In genomic region chr7:139682136-139683013, GRCh38 we compare ENCODE assay signal across 8 cellular contexts.
DNase-seq lines count a peak whose midpoint lies in the region; ATAC-seq, FAIRE-seq and TF ChIP-seq lines count a peak whose summit lies in the region.

No MANE protein-coding gene starts in this region.

- H3K9me3 ChIP-seq in GM12878 (replicated peaks; ENCODE audit: control insufficient read depth, insufficient read depth, low read length) (peaks cover 7% of the 10 kb centered on the region), mesenchymal stem cell (ENCODE audit: control insufficient read depth, low read length) (peaks cover 10% of the 10 kb centered on the region), SJCRH30 (replicated peaks) (no peaks in the 10 kb centered on the region; the same call in 1 of the 2 replicates)

- H3K27me3 ChIP-seq in GM12878 (replicated peaks in 1 of 2; ENCODE audit: control insufficient read depth in 2 of 2, insufficient read depth in 2 of 2, low read length in 1 of 2) (no peaks in the 10 kb centered on the region), mesenchymal stem cell (ENCODE audit: control insufficient read depth in 1 of 2, insufficient read depth in 1 of 2, low read length in 2 of 2) (no peaks in the 10 kb centered on the region), SJCRH30 (no peaks in the 10 kb centered on the region)

- peak overlapping the region; percentile 97 for H4K8ac ChIP-seq in mesenchymal stem cell (ENCODE audit: low read length)

- H3K4ac ChIP-seq in mesenchymal stem cell (ENCODE audit: low read depth in 1 of 2, low read length in 2 of 2) = peak overlapping the region; percentile 94 to 98

- no peak overlapping the region for H2AFZ ChIP-seq in GM12878 (ENCODE audit: control insufficient read depth, low read depth, low read length)
- no peak overlapping the region for H2AFZ ChIP-seq in mesenchymal stem cell (ENCODE audit: low read depth, low read length)

- H3K79me2 ChIP-seq in GM12878 (ENCODE audit: control insufficient read depth, insufficient read depth, low read length) = no peaks in the 10 kb centered on the region

- no peak for TF ChIP-seq EP300 in GM12878 (IDR thresholded peaks at IDR 0.05; ENCODE audit: borderline replicate concordance in 1 of 2, control insufficient read depth in 1 of 2, low read depth in 2 of 2, low read length in 2 of 2)

- H2AK5ac ChIP-seq in mesenchymal stem cell (ENCODE audit: low read length, severe bottlenecking) = peak overlapping the region; percentile 91

- no peak for FAIRE-seq in GM12878 (lab: Jason Lieb, UNC)

- H3K27ac ChIP-seq in GM12878 (ENCODE audit: control insufficient read depth, insufficient read depth) (peak overlapping the region; percentile 53), mesenchymal stem cell (ENCODE audit: low read length, poor library complexity, severe bottlenecking) (peak overlapping the region; percentile 98), SJCRH30 (no peak overlapping the region)

- no peak overlapping the region for H3K4me3 ChIP-seq in GM12878
- no peak overlapping the region for H3K4me3 ChIP-seq in mesenchymal stem cell (ENCODE audit: insufficient read depth in 1 of 2, low read depth in 1 of 2, low read length in 2 of 2)
- H3K4me3 ChIP-seq in SJCRH30 = no peak overlapping the region

- peak overlapping the region; percentile 84 for H2BK15ac ChIP-seq in mesenchymal stem cell (ENCODE audit: low read depth, poor library complexity, severe bottlenecking)

- H2BK12ac ChIP-seq in mesenchymal stem cell (ENCODE audit: low read length in 2 of 2) = peak overlapping the region; percentile 98 to 99

- RAD21 ChIA-PET in GM12878 (lab: Charles Lee; ENCODE audit: unreplicated experiment) = interaction anchor here (1.5 to 5.9 kb wide), 4 partner anchors 9 to 35 kb away, joined by 3 to 57 read pairs (median 32); no protein-coding TSS in a partner anchor

- ATAC-seq in GM19025 (IDR thresholded peaks at IDR 0.05; ENCODE audit: low read depth, unreplicated experiment) = peak; percentile 26
- ATAC-seq in HG03439 (IDR thresholded peaks at IDR 0.05; ENCODE audit: unreplicated experiment) = peak; percentile 39
- ATAC-seq in GM12878 = peak; percentile 53
- ATAC-seq in left colon = no peak

- H3K9ac ChIP-seq in GM12878 (ENCODE audit: control insufficient read depth, insufficient read depth, low read length) (no peak overlapping the region; the same call in 1 of the 2 replicates), mesenchymal stem cell (ENCODE audit: low read length) (peak overlapping the region; percentile 68)

- H3K79me1 ChIP-seq in mesenchymal stem cell (replicated peaks; ENCODE audit: low read length, poor library complexity, severe bottlenecking) = peaks cover 9% of the 10 kb centered on the region

- peaks cover 2 to 6% of the 10 kb centered on the region in 2 experiments; a peak in 2 of 4 replicates for H3K36me3 ChIP-seq in GM12878 (ENCODE audit: control insufficient read depth in 2 of 2, insufficient read depth in 2 of 2, low read length in 1 of 2)
- peaks cover 7 to 9% of the 10 kb centered on the region in 2 experiments for H3K36me3 ChIP-seq in mesenchymal stem cell (ENCODE audit: control insufficient read depth in 1 of 2, insufficient read depth in 2 of 2, low read depth in 1 of 2, low read length in 2 of 2)
- no peaks in the 10 kb centered on the region for H3K36me3 ChIP-seq in SJCRH30

- CTCF ChIA-PET in GM12878 (lab: Yijun Ruan, JAX) = interaction anchor here (1.8 to 5.2 kb wide), 3 partner anchors 9 to 36 kb away, joined by 10 to 20 read pairs (median 20); no protein-coding TSS in a partner anchor

- POLR2A ChIA-PET in GM12878 (lab: Charles Lee) = interaction anchor here (2.9 kb wide), 1 partner anchor 9 kb away, joined by 15 read pairs; no protein-coding TSS in a partner anchor

- WGBS in GM12878 (ENCODE audit: insufficient coverage, insufficient replicate concordance, low lambda C conversion rate, missing lambda C conversion rate) = 0% methylated on average over 9 of the region's 9 CpGs
- WGBS in mesenchymal stem cell = 6% methylated on average over 9 of the region's 9 CpGs

- TF ChIP-seq POLR2A in GM12878 (IDR thresholded peaks at IDR 0.05; ENCODE audit: low read depth, low read length) = no peak

- TF ChIP-seq CTCF in GM12878 (IDR thresholded peaks at IDR 0.05 in 2 of 3, conservative IDR thresholded peaks at IDR 0.05 in 1 of 3; ENCODE audit: control insufficient read depth in 2 of 3, extremely low read depth in 1 of 3, insufficient read depth in 1 of 3, low read depth in 3 of 3, low read length in 3 of 3) = no peak

- peak overlapping the region; percentile 100 for H4K91ac ChIP-seq in mesenchymal stem cell (ENCODE audit: low read length)

- H3K14ac ChIP-seq in mesenchymal stem cell (ENCODE audit: low read length in 2 of 2) = peak overlapping the region; percentile 37 to 80

- H3K4me1 ChIP-seq in GM12878 (ENCODE audit: control insufficient read depth, insufficient read depth, low read length) (peaks cover 37% of the 10 kb centered on the region), mesenchymal stem cell (ENCODE audit: control insufficient read depth, insufficient read depth, low read depth, low read length) (peaks cover 31% of the 10 kb centered on the region), SJCRH30 (no peaks in the 10 kb centered on the region)

- H3K4me2 ChIP-seq in GM12878 (ENCODE audit: control insufficient read depth, insufficient read depth) (no peak overlapping the region), mesenchymal stem cell (ENCODE audit: low read length, poor library complexity, severe bottlenecking) (no peak overlapping the region)

- H3K18ac ChIP-seq in mesenchymal stem cell (ENCODE audit: low read depth in 1 of 2, low read length in 2 of 2) = peak overlapping the region; percentile 96 to 99

- H2BK5ac ChIP-seq in mesenchymal stem cell (ENCODE audit: low read depth, low read length, poor library complexity, severe bottlenecking) = peak overlapping the region; percentile 33

- DNase-seq in GM12878 (ENCODE audit: low read depth, low spot score) (no peak), mesenchymal stem cell (peak; percentile 94), SJCRH30 (no peak), left colon (no peak), DMS153 (lab: John Stamatoyannopoulos, UW) (no peak), SHP77 treated with DMSO at 0.1 percent for 48 hours (lab: John Stamatoyannopoulos, UW) (no peak)

- peak overlapping the region; percentile 93 for H2BK120ac ChIP-seq in mesenchymal stem cell (ENCODE audit: low read depth, low read length)

- H4K20me1 ChIP-seq in GM12878 (ENCODE audit: control insufficient read depth, insufficient read depth) = no peaks in the 10 kb centered on the region

- peak overlapping the region; percentile 25 to 65 for H3K23ac ChIP-seq in mesenchymal stem cell (ENCODE audit: low read length in 2 of 2)

- in situ Hi-C loops in GM12878 (cut with MboI) = no loop called here

- SMC1A ChIA-PET in GM12878 (lab: Charles Lee; ENCODE audit: uncharacterized antibody, unreplicated experiment) = interaction anchor here (0.9 to 4.0 kb wide), 8 partner anchors 9 to 88 kb away, joined by 3 to 43 read pairs (median 6); no protein-coding TSS in a partner anchor

- BruUV-seq in GM12878 (replicated peaks; lab: Mats Ljungman, UMichigan) = no TSS peak

- TF ChIP-seq RAD21 in GM12878 (IDR thresholded peaks at IDR 0.05; ENCODE audit: insufficient read depth, low read depth, low read length) = no peak

- intact Hi-C loops in GM12878 (cut with micrococcal nuclease; ENCODE audit: unreplicated experiment) = loop anchor here (2.0 kb wide), 1 partner anchor 20 kb away; no protein-coding TSS in a partner anchor
- intact Hi-C loops in left colon (cut with DNase I, micrococcal nuclease) = no loop called here

TF ChIP-seq in GM12878, 131 proteins besides CTCF, POLR2A, EP300 and RAD21:
- TF ChIP-seq BRCA1 (IDR thresholded peaks at IDR 0.05; ENCODE audit: low read depth, low read length) = no peak
- TF ChIP-seq ZNF24 (IDR thresholded peaks at IDR 0.05) = no peak
- 0 out of 2 replicates have a peak, but pooled peaks have one; percentile 22 for TF ChIP-seq PAX5 (IDR thresholded peaks at IDR 0.05; ENCODE audit: borderline replicate concordance, low read depth, low read length)
- TF ChIP-seq ZNF592 (IDR thresholded peaks at IDR 0.05) = no peak
- TF ChIP-seq NBN (IDR thresholded peaks at IDR 0.05) = no peak
